ENCODE assay signal across 9 cellular contexts in the genomic region with DNA sequence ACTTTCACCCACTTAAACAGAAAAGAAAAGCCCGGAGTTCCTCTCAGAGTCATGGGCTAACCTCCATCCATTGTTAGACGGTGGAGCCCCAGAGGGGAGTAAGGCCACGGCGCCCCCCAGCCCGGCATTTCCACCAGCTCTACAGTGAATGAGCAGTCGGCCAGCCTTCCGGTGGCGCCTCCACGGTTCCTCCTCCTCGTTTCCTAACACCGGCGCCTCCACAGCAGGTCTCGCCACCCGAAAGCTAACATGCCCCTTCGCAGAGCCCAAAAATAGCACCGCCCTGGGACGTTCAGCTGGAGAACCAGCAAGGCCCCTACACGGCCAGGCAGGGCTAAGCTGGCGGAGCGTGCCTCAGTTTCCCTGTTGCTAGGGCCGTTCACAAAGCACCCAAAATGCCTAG. TPM values are rescaled to one million over a fixed set of nuclear protein-coding genes. Genes with fewer than 3 reads are reported as not detected.
A peak's percentile ranks its signal among the peaks of the same experiment; 100 is the strongest.
DNase-seq lines count a peak whose midpoint lies in the region; ATAC-seq, FAIRE-seq and TF ChIP-seq lines count a peak whose summit lies in the region.
"Had no signal": no experiment of that assay in that cellular context is flagged by ENCODE, and none has a peak within 500 bp of the region (broad histone marks: within the 10 kb centered on the region; RNA-seq: fewer than 3 reads in every experiment).

No MANE protein-coding gene starts in this region.

- POLR2A ChIA-PET in PC-3 (lab: Charles Lee; ENCODE audit: unreplicated experiment), result no interaction called here

- peak overlapping the region; percentile 93 for H3K4me3 Mint-ChIP-seq in neural crest cell
- peak overlapping the region; percentile 91 for H3K4me3 Mint-ChIP-seq in type B pancreatic cell

- H3K27ac Mint-ChIP-seq in neural crest cell (ENCODE audit: unreplicated experiment) (peak overlapping the region; percentile 94), type B pancreatic cell (peak overlapping the region; percentile 70)

- H3K36me3 Mint-ChIP-seq in neural crest cell (ENCODE audit: low read depth), result peaks cover 30% of the 10 kb centered on the region
- H3K36me3 Mint-ChIP-seq in type B pancreatic cell, result peaks cover 14% of the 10 kb centered on the region

- TF ChIP-seq CTCF in PC-3 (conservative IDR thresholded peaks at IDR 0.05; ENCODE audit: low read depth, low read length) (0 out of 2 replicates have a peak, but pooled peaks have one; percentile 15), fibroblast of villous mesenchyme (IDR thresholded peaks at IDR 0.05; ENCODE audit: insufficient read depth, low read depth, low read length) (no peak), neural crest cell (conservative IDR thresholded peaks at IDR 0.05) (no peak), type B pancreatic cell (conservative IDR thresholded peaks at IDR 0.05) (no peak)

- H3K27me3 ChIP-seq in PC-3 (ENCODE audit: low read length), result peaks cover 14% of the 10 kb centered on the region

- BruUV-seq in PC-3 (replicated peaks; lab: Mats Ljungman, UMichigan), result no TSS peak

- CTCF ChIA-PET in PC-3 (lab: Charles Lee), result interaction anchor here (0.9 kb wide), 1 partner anchor 12 kb away, joined by 3 read pairs; no protein-coding TSS in a partner anchor

- peaks cover 23% of the 10 kb centered on the region for H3K79me2 ChIP-seq in PC-3 (ENCODE audit: low read length)

- no peaks in the 10 kb centered on the region for H4K20me1 ChIP-seq in PC-3 (ENCODE audit: low read length)

- no peaks in the 10 kb centered on the region for H3K36me3 ChIP-seq in PC-3 (ENCODE audit: low read depth, low read length)

- peak overlapping the region; percentile 98 for H2AFZ ChIP-seq in PC-3 (ENCODE audit: low read length)

- no peaks in the 10 kb centered on the region for H3K9me2 ChIP-seq in PC-3 (replicated peaks; ENCODE audit: low read length)

- DNase-seq in GM19239 (ENCODE audit: insufficient read length, low spot score) (no peak), PC-3 (peak; percentile 48), fibroblast of villous mesenchyme (ENCODE audit: low read depth) (peak; percentile 38), neural crest cell (ENCODE audit: low read depth, low spot score) (peak; percentile 29), type B pancreatic cell (ENCODE audit: extremely low spot score, unreplicated experiment) (no peak), NCI-H2081 treated with DMSO at 0.1 percent for 48 hours (lab: John Stamatoyannopoulos, UW) (no peak), kidney glomerular epithelial cell (lab: John Stamatoyannopoulos, UW) (no peak)
- peak; percentile 22 for DNase-seq in activated effector memory CD4-positive, alpha-beta T cell treated with Interleukin-2 at 50 U/mL for 16 hours

- no peaks in the 10 kb centered on the region for H3K9me3 ChIP-seq in PC-3 (ENCODE audit: low read length)

- peaks cover 25% of the 10 kb centered on the region for H3K4me1 Mint-ChIP-seq in neural crest cell
- peaks cover 25% of the 10 kb centered on the region for H3K4me1 Mint-ChIP-seq in type B pancreatic cell (ENCODE audit: unreplicated experiment)

- H3K4me3 ChIP-seq in PC-3 (ENCODE audit: low read length) (peak overlapping the region; percentile 92), fibroblast of villous mesenchyme (ENCODE audit: low read depth, low read length) (peak overlapping the region; percentile 76)

- H3K9me3 Mint-ChIP-seq in neural crest cell, result peaks cover 16% of the 10 kb centered on the region
- H3K9me3 Mint-ChIP-seq in type B pancreatic cell, result no peaks in the 10 kb centered on the region

- peaks cover 13% of the 10 kb centered on the region for H3K4me1 ChIP-seq in PC-3 (ENCODE audit: insufficient read depth, low read length)

- peak overlapping the region; percentile 99 for H3K4me2 ChIP-seq in PC-3 (ENCODE audit: low read length)

- peaks cover 27% of the 10 kb centered on the region for H3K27me3 Mint-ChIP-seq in neural crest cell (ENCODE audit: low read depth)
- H3K27me3 Mint-ChIP-seq in type B pancreatic cell, result peaks cover 9% of the 10 kb centered on the region

- peak overlapping the region; percentile 85 for H3K9ac ChIP-seq in PC-3 (ENCODE audit: low read length)

- FAIRE-seq in GM19239 (lab: Jason Lieb, UNC), result peak; percentile 62
- FAIRE-seq: endometrium had no signal

- intact Hi-C loops in PC-3 (cut with micrococcal nuclease), result loop anchor here (1.0 to 5.0 kb wide), 2 partner anchors 13 to 37 kb away; no protein-coding TSS in a partner anchor

- ATAC-seq in PC-3, result peak; percentile 9; the same call in 1 of the 2 replicates

- H3K27ac ChIP-seq in PC-3 (ENCODE audit: low read length), result no peak overlapping the region

- no peaks in the 10 kb centered on the region for H3F3A ChIP-seq in PC-3 (ENCODE audit: low read length, unreplicated experiment)

RNA-seq across cellular contexts. Expression of gene MMD, which starts 0.9 kb away (rescaled TPM):
- 10.9 and 24.1 TPM in 2 replicates for total RNA-seq in PC-3 (2014; rRNA removed)
- 8.4 and 9.5 TPM in 2 replicates for total RNA-seq in fibroblast of villous mesenchyme
- 46.6 TPM in 2 replicates for total RNA-seq in neural crest cell
- total RNA-seq in type B pancreatic cell (ENCODE audit: low replicate concordance), result 14.0 and 36.9 TPM in 2 replicates

Comparison
In these comparisons a context has a peak if more than half of its experiments do, and no peak if none do; other contexts are left out.
1. DNase-seq: peak in PC-3 (single experiment), activated effector memory CD4-positive, alpha-beta T cell treated with Interleukin-2 at 50 U/mL for 16 hours (single experiment), fibroblast of villous mesenchyme (single experiment) and neural crest cell (single experiment); none in GM19239 (single experiment), type B pancreatic cell (single experiment), NCI-H2081 treated with DMSO at 0.1 percent for 48 hours (single experiment) and kidney glomerular epithelial cell (single experiment).